9 cellular contexts compared by ENCODE assay signal in the genomic region with DNA sequence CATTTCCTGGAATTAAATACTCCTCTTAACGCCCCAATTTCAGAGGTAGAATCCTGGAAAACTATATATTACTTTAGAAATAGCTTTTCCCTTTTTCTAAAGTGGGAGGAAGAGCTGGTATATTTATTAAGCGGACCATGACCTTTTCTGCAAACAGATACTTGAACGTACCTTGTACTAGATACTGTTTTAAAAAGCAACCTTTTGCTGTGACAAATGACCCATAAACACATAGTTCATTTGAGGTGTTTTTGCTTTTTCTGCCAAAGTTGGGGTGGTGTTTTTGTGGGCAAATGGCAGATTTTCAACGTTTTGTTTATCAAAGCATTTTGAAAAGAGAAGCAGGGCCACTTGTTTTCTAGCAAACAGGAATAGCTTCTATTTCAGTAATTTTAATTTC. TPM values are rescaled to one million over a fixed set of nuclear protein-coding genes. Genes with fewer than 3 reads are reported as not detected.
DNase-seq lines count a peak whose midpoint lies in the region; ATAC-seq and TF ChIP-seq lines count a peak whose summit lies in the region.
"Had no signal": no experiment of that assay in that cellular context is flagged by ENCODE, and none has a peak within 500 bp of the region (broad histone marks: within the 10 kb centered on the region; RNA-seq: fewer than 3 reads in every experiment).

No MANE protein-coding gene starts in this region.

- no peak for DNase-seq in HAP-1 (ENCODE audit: low spot score in 2 of 2)
- no peak for DNase-seq in Panc1 (ENCODE audit: low read depth, low spot score)
- no peak for DNase-seq in fibroblast of lung (ENCODE audit: low read depth in 2 of 2)
- no peak for DNase-seq in gastrocnemius medialis
- no peak for DNase-seq in hippocampal formation (lab: John Stamatoyannopoulos, UW)
- DNase-seq in C1 segment of cervical spinal cord (lab: John Stamatoyannopoulos, UW) = no peak
- DNase-seq: NCI-H526 had no signal

- H3K4me1 ChIP-seq in HAP-1 = peaks cover 8% of the 10 kb centered on the region
- peaks cover 10% of the 10 kb centered on the region for H3K4me1 ChIP-seq in Panc1 (ENCODE audit: control insufficient read depth, insufficient read depth, low read length)
- peaks cover 7% of the 10 kb centered on the region for H3K4me1 ChIP-seq in fibroblast of lung (ENCODE audit: control insufficient read depth, extremely low read depth, insufficient read depth, low read length)
- peaks cover 31 to 37% of the 10 kb centered on the region in 2 donors for H3K4me1 ChIP-seq in gastrocnemius medialis

- no peak overlapping the region for H3K9ac ChIP-seq in fibroblast of lung (ENCODE audit: insufficient read depth, low read length)

- H3K4me2 ChIP-seq in fibroblast of lung (ENCODE audit: extremely low read depth, insufficient read depth, low read length) = peak overlapping the region; percentile 83

- BruUV-seq in Panc1 (replicated peaks; lab: Mats Ljungman, UMichigan) = no TSS peak

- ATAC-seq in Panc1 = no peak
- ATAC-seq in gastrocnemius medialis = no peak
- no peak for ATAC-seq in GM21360 (IDR thresholded peaks at IDR 0.05; ENCODE audit: unreplicated experiment)
- ATAC-seq in HG02642 (IDR thresholded peaks at IDR 0.05; ENCODE audit: poor library complexity, unreplicated experiment) = no peak

- H3K4me3 ChIP-seq in HAP-1 (peak overlapping the region; percentile 76), Panc1 (ENCODE audit: low read depth in 2 of 2, low read length in 2 of 2) (peak overlapping the region; percentile 78 to 86; a peak in 3 of 4 replicates), fibroblast of lung (replicated peaks in 1 of 4; ENCODE audit: control extremely low read depth in 1 of 4, insufficient read depth in 1 of 4, low read depth in 3 of 4, low read length in 4 of 4) (peak overlapping the region; percentile 28 to 98 (median 93)), gastrocnemius medialis (peak overlapping the region in 3 of 4 donors; percentile 80 to 98 (median 88))

- H3K27me3 ChIP-seq in HAP-1 (ENCODE audit: low read depth) (no peaks in the 10 kb centered on the region), Panc1 (ENCODE audit: control insufficient read depth, insufficient read depth, low read length) (no peaks in the 10 kb centered on the region), fibroblast of lung (ENCODE audit: control insufficient read depth, insufficient read depth, low read length) (no peaks in the 10 kb centered on the region), gastrocnemius medialis (no peaks in the 10 kb centered on the region)

- H3K79me2 ChIP-seq in fibroblast of lung (ENCODE audit: control insufficient read depth, insufficient read depth, low read length) = peaks cover 63% of the 10 kb centered on the region

- in situ Hi-C loops in HAP-1 (cut with MboI; ENCODE audit: low sequenced_read_pairs) = loop anchor here (10.0 kb wide), 1 partner anchor 502 kb away; no protein-coding TSS in a partner anchor
- in situ Hi-C loops in Panc1 (cut with HindIII; ENCODE audit: low pct_unique_long_range_greater_than_20kb, low sequenced_read_pairs) = no loop called here
- in situ Hi-C loops in gastrocnemius medialis (cut with MboI; ENCODE audit: low sequenced_read_pairs in 4 of 4) = loop anchor here in 1 of 4 donors (5.0 kb wide), 1 partner anchor 65 kb away; a partner anchor contains a TSS

- H3K9me3 ChIP-seq in HAP-1 (no peaks in the 10 kb centered on the region), Panc1 (ENCODE audit: control insufficient read depth, insufficient read depth, low read depth, low read length) (no peaks in the 10 kb centered on the region), fibroblast of lung (ENCODE audit: control insufficient read depth, insufficient read depth, low read depth, low read length) (no peaks in the 10 kb centered on the region), gastrocnemius medialis (no peaks in the 10 kb centered on the region)

- no peak overlapping the region for H2AFZ ChIP-seq in fibroblast of lung (ENCODE audit: low read length)

- H3K27ac ChIP-seq in Panc1 (ENCODE audit: low read length) = no peak overlapping the region; the same call in 1 of the 2 replicates
- no peak overlapping the region for H3K27ac ChIP-seq in fibroblast of lung (ENCODE audit: insufficient read depth, low read length)
- H3K27ac ChIP-seq in gastrocnemius medialis = peak overlapping the region; percentile 92 to 99 (median 94)

- intact Hi-C loops in Panc1 (cut with micrococcal nuclease; ENCODE audit: unreplicated experiment) (no loop called here), gastrocnemius medialis (cut with DNase I; ENCODE audit: low total_unique reads) (loop anchor here (10.0 kb wide), 1 partner anchor 812 kb away; a partner anchor contains a TSS)

- POLR2A ChIA-PET in Panc1 (lab: Charles Lee) = no interaction called here

- no peak for TF ChIP-seq POLR2A in gastrocnemius medialis (IDR thresholded peaks at IDR 0.05)

- CTCF ChIA-PET in Panc1 (lab: Charles Lee) = no interaction called here

- peaks cover 3% of the 10 kb centered on the region; the same call in 1 of the 2 replicates for H3K36me3 ChIP-seq in HAP-1 (replicated peaks)
- peaks cover 8% of the 10 kb centered on the region; the same call in 1 of the 2 replicates for H3K36me3 ChIP-seq in Panc1 (ENCODE audit: control insufficient read depth, insufficient read depth, low read length)
- no peaks in the 10 kb centered on the region for H3K36me3 ChIP-seq in fibroblast of lung (ENCODE audit: control insufficient read depth, insufficient read depth, low read length)
- peaks cover 0 to 5% of the 10 kb centered on the region in 2 donors for H3K36me3 ChIP-seq in gastrocnemius medialis

- no peak for TF ChIP-seq CTCF in Panc1 (IDR thresholded peaks at IDR 0.05)
- TF ChIP-seq CTCF in fibroblast of lung (conservative IDR thresholded peaks at IDR 0.05 in 1 of 2, IDR thresholded peaks at IDR 0.05 in 1 of 2; ENCODE audit: low read depth in 1 of 2, low read length in 2 of 2) = no peak
- TF ChIP-seq CTCF in gastrocnemius medialis (IDR thresholded peaks at IDR 0.05 in 4 of 5, conservative IDR thresholded peaks at IDR 0.05 in 1 of 5) = no peak

- peaks cover 6% of the 10 kb centered on the region for H4K20me1 ChIP-seq in fibroblast of lung (ENCODE audit: control insufficient read depth, extremely low read depth, insufficient read depth, low read length)

RNA-seq across cellular contexts. Expression of a gene that starts 2.2 kb away (rescaled TPM):
- total RNA-seq in Panc1 (2021; ENCODE audit: unreplicated experiment) (67.8 TPM), fibroblast of lung (39.5 and 51.2 TPM in 2 replicates), gastrocnemius medialis (10 to 100 TPM; 30.6 to 40.7 (median 31.8) TPM)
- 52.4 TPM for polyA plus RNA-seq in Panc1 (2012; ENCODE audit: insufficient read length)
- 117 and 130 TPM in 2 replicates for polyA plus RNA-seq in fibroblast of lung
- 69.7 and 70.3 TPM in 2 replicates for polyA plus RNA-seq in fibroblast of lung (2012)
- polyA minus RNA-seq in fibroblast of lung (ENCODE audit: low replicate concordance) = 111 and 116 TPM in 2 replicates

RNA-seq across cellular contexts. Expression of a gene that starts 12.6 kb away (rescaled TPM):
- not detected for total RNA-seq in Panc1 (2021; ENCODE audit: unreplicated experiment)
- polyA plus RNA-seq in Panc1 (2012; ENCODE audit: insufficient read length) = not detected
- total RNA-seq in fibroblast of lung = not detected in 2 replicates
- not detected in 2 replicates for polyA plus RNA-seq in fibroblast of lung
- polyA plus RNA-seq in fibroblast of lung (2012) = not detected in 2 replicates
- not detected in 2 replicates for polyA minus RNA-seq in fibroblast of lung (ENCODE audit: low replicate concordance)
- not detected for total RNA-seq in gastrocnemius medialis

Comparison
In these comparisons a context has a peak if more than half of its experiments do, and no peak if none do; other contexts are left out.
1. H3K27ac ChIP-seq: peak in gastrocnemius medialis (4 of 4); none in Panc1 (single experiment) and fibroblast of lung (single experiment).
2. Peak in every context shown above with its lines, with median percentiles within 50 percentile points of each other: H3K4me3 ChIP-seq.